Comparison of ENCODE assay signal across 14 cellular contexts in the genomic region with DNA sequence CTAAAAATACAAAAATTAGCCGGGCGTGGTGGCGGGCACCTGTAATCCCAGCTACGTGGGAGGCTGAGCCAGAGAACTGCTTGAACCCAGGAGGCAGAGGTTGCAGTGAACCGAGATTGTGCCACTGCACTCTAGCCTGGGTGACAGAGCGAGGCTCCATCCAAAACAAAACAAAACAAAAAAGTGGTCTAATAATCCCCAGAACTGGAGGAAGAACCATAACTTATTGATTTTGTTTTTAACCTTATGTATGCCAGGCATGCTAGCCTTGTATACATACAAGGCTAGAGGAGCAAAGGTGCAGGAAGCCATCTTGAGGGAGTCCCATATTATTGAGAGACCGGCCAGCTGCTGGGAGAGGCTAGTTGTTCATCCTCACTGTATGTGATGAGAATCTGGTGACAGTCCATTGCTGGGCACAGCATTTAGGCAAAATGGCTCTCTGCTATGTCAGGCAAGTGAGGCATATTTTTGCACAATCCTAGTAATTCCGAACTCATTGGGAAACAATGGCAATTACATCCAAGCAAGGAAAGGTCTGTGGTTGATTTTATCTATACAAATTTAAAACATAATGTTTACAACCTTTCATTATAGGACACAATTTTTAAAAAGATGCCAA. TPM values are rescaled to one million over a fixed set of nuclear protein-coding genes. Genes with fewer than 3 reads are reported as not detected.
A peak's percentile ranks its signal among the peaks of the same experiment; 100 is the strongest.
DNase-seq lines count a peak whose midpoint lies in the region; ATAC-seq, FAIRE-seq and TF ChIP-seq lines count a peak whose summit lies in the region.
"Had no signal": no experiment of that assay in that cellular context is flagged by ENCODE, and none has a peak within 500 bp of the region (broad histone marks: within the 10 kb centered on the region; RNA-seq: fewer than 3 reads in every experiment).

No MANE protein-coding gene starts in this region.

- H3K4me3 ChIP-seq in A549 = no peak overlapping the region
- H3K4me3 ChIP-seq in CD8-positive, alpha-beta T cell (ENCODE audit: low read depth, low read length) = no peak overlapping the region
- H3K4me3 ChIP-seq in OCI-LY7 (ENCODE audit: low read depth, low read length, poor library complexity, severe bottlenecking) = no peak overlapping the region
- no peak overlapping the region for H3K4me3 ChIP-seq in H1 (ENCODE audit: extremely low read depth in 1 of 4, insufficient read depth in 2 of 4, low read depth in 3 of 4, low read length in 4 of 4)

- peak overlapping the region; percentile 23; the same call in 1 of the 2 replicates for H2BK15ac ChIP-seq in H1 (ENCODE audit: low read length)

- CTCF ChIA-PET in A549 (lab: Yijun Ruan, JAX) (interaction anchor here (0.6 to 20.7 kb wide), 5 partner anchors 10 to 333 kb away, joined by 3 to 580 read pairs (median 4); a partner anchor contains a TSS), OCI-LY7 (lab: Charles Lee; ENCODE audit: unreplicated experiment) (no interaction called here), H1 (lab: Charles Lee; ENCODE audit: partially characterized antibody) (interaction anchor here (1.1 to 2.0 kb wide), 2 partner anchors 41 to 112 kb away, joined by 4 to 9 read pairs; a partner anchor contains a TSS)
- CTCF ChIA-PET in CD8-positive, alpha-beta T cell (lab: Charles Lee) = interaction anchor here (1.0 to 20.4 kb wide), 4 partner anchors 8 to 40 kb away, joined by 3 to 666 read pairs (median 4); a partner anchor contains a TSS

- H4K5ac ChIP-seq in H1 (ENCODE audit: insufficient read length, low read depth, low read length) = no peak overlapping the region

- 95% methylated on average over 8 of the region's 8 CpGs for WGBS in A549 (ENCODE audit: missing lambda C conversion rate)
- 83% methylated on average over 8 of the region's 8 CpGs; no CpG with 5 or more reads in 1 of the 2 experiments for WGBS in H1 (ENCODE audit: extremely low coverage in 1 of 2, insufficient coverage in 1 of 2, insufficient read length in 1 of 2, insufficient replicate concordance in 2 of 2, low coverage in 1 of 2, low lambda C conversion rate in 2 of 2, missing lambda C conversion rate in 1 of 2), 2 experiments

- H3K18ac ChIP-seq in H1 (ENCODE audit: extremely low read depth, low read length) = no peak overlapping the region

- TF ChIP-seq POLR2A in A549 (IDR thresholded peaks at IDR 0.05; ENCODE audit: low read length) (no peak), H1 (IDR thresholded peaks at IDR 0.05; ENCODE audit: control extremely low read depth in 1 of 2, low read depth in 2 of 2, low read length in 2 of 2) (no peak; a peak in 1 of 3 replicates)

- no peaks in the 10 kb centered on the region for H3K9me3 Mint-ChIP-seq in CD8-positive, alpha-beta T cell
- H3K9me3 Mint-ChIP-seq: activated T-helper 1 cell treated with anti-CD3 and anti-CD28 coated beads, Interleukin-12 subunit alpha, Interleukin-12 subunit beta, Interleukin-2, Interleukin-4 antibody, amounts not matched to agents 30 ng/mL and 10 ng/mL and 1 ng/mL, durations not matched to agents 14 hours and 24 hours and 36 hours had no signal

- H3K27ac Mint-ChIP-seq in CD8-positive, alpha-beta T cell = peak overlapping the region; percentile 74

- H3K79me2 ChIP-seq in OCI-LY7 (ENCODE audit: insufficient read depth, low read depth, low read length) (no peaks in the 10 kb centered on the region), H1 (ENCODE audit: control insufficient read depth in 1 of 2, insufficient read depth in 2 of 2, low read length in 2 of 2) (no peaks in the 10 kb centered on the region)

- H2BK5ac ChIP-seq in H1 (ENCODE audit: low read depth, low read length) = no peak overlapping the region

- peak overlapping the region; percentile 21 for H2BK120ac ChIP-seq in H1 (replicated peaks; ENCODE audit: low read depth, low read length)

- no peak overlapping the region for H3K56ac ChIP-seq in H1 (replicated peaks; ENCODE audit: insufficient read length, low read depth, low read length)

- peak overlapping the region; percentile 82; the same call in 1 of the 2 replicates for H2BK12ac ChIP-seq in H1 (ENCODE audit: low read depth, low read length)

- DNase-seq in A549 (ENCODE audit: low read depth in 1 of 2, low spot score in 1 of 2) = no peak
- DNase-seq in CD8-positive, alpha-beta T cell = no peak
- DNase-seq in OCI-LY7 (ENCODE audit: low spot score) = peak; percentile 46
- no peak for DNase-seq in H1 (ENCODE audit: low read depth in 1 of 2, low spot score in 2 of 2)
- no peak for DNase-seq in DMS 273 treated with DMSO at 0.1 percent for 48 hours (lab: John Stamatoyannopoulos, UW)
- no peak for DNase-seq in NCI-H1417 (lab: John Stamatoyannopoulos, UW)
- DNase-seq in Kasumi-1 (lab: John Stamatoyannopoulos, UW) = no peak
- DNase-seq: activated B cell treated with CpG ODN at 0.5 μM for 24 hours, C1 segment of cervical spinal cord, hypothalamus, left lung had no signal

- no peak overlapping the region for H3K14ac ChIP-seq in H1 (ENCODE audit: insufficient read length)

- no peak overlapping the region for H3K23ac ChIP-seq in H1 (ENCODE audit: insufficient read length)

- TF ChIP-seq CTCF in A549 (IDR thresholded peaks at IDR 0.05) (no peak), OCI-LY7 (conservative IDR thresholded peaks at IDR 0.05; ENCODE audit: low read length) (no peak), H1 (IDR thresholded peaks at IDR 0.05; ENCODE audit: control extremely low read depth in 1 of 3, insufficient read depth in 1 of 3, low read depth in 1 of 3, low read length in 3 of 3) (no peak)
- TF ChIP-seq CTCF in CD8-positive, alpha-beta T cell (IDR thresholded peaks at IDR 0.05) = no peak

- no peaks in the 10 kb centered on the region for H3K79me1 ChIP-seq in H1 (ENCODE audit: low read depth, low read length)

- TF ChIP-seq RAD21 in A549 (conservative IDR thresholded peaks at IDR 0.05 in 1 of 2, IDR thresholded peaks at IDR 0.05 in 1 of 2) = no peak
- TF ChIP-seq RAD21 in H1 (IDR thresholded peaks at IDR 0.05 in 1 of 2, conservative IDR thresholded peaks at IDR 0.05 in 1 of 2; ENCODE audit: low read depth in 2 of 2, low read length in 2 of 2) = no peak

- H4K20me1 ChIP-seq in OCI-LY7 (ENCODE audit: insufficient read depth, low read length) (no peaks in the 10 kb centered on the region), H1 (replicated peaks in 1 of 2; ENCODE audit: control insufficient read depth in 1 of 2, insufficient read depth in 2 of 2, low read length in 2 of 2) (no peaks in the 10 kb centered on the region)

- H3K23me2 ChIP-seq in H1 (ENCODE audit: low read depth, low read length) = peaks cover 6% of the 10 kb centered on the region; the same call in 1 of the 2 replicates

- H3K4me1 ChIP-seq in A549 (peaks cover 19% of the 10 kb centered on the region), OCI-LY7 (ENCODE audit: insufficient read depth, low read length, poor library complexity, severe bottlenecking) (peaks cover 25% of the 10 kb centered on the region), H1 (replicated peaks in 1 of 4; ENCODE audit: control insufficient read depth in 3 of 4, insufficient read depth in 4 of 4, low read length in 3 of 4) (peaks cover 0 to 3% (median 0%) of the 10 kb centered on the region in 4 experiments; a peak in 2 of 7 replicates)
- H3K4me1 ChIP-seq in CD8-positive, alpha-beta T cell (ENCODE audit: insufficient read depth, low read length) = peaks cover 7% of the 10 kb centered on the region

- H2AFZ ChIP-seq in OCI-LY7 (ENCODE audit: low read length) (no peak overlapping the region), H1 (ENCODE audit: low read length) (no peak overlapping the region)

- 0 out of 2 replicates have a peak overlapping the region, but pooled peaks have one; percentile 49 for H2BK20ac ChIP-seq in H1 (ENCODE audit: low read length)

- no peaks in the 10 kb centered on the region for H3K27me3 ChIP-seq in CD8-positive, alpha-beta T cell (ENCODE audit: insufficient read depth, low read length)
- no peaks in the 10 kb centered on the region for H3K27me3 ChIP-seq in H1 (replicated peaks in 1 of 4; ENCODE audit: control insufficient read depth in 3 of 4, extremely low read depth in 1 of 4, insufficient read depth in 3 of 4, low read length in 3 of 4)
- H3K27me3 ChIP-seq: left lung had no signal

- H3K27ac ChIP-seq in A549 (peak overlapping the region; percentile 85 to 87; a peak in 5 of 6 replicates), OCI-LY7 (ENCODE audit: low read depth, low read length, poor library complexity, severe bottlenecking) (peak overlapping the region; percentile 96), H1 (ENCODE audit: low read depth, low read length) (no peak overlapping the region)
- H3K27ac ChIP-seq in CD8-positive, alpha-beta T cell (ENCODE audit: low read depth, low read length) = no peak overlapping the region

- peaks cover 17% of the 10 kb centered on the region for H3K4me1 Mint-ChIP-seq in CD8-positive, alpha-beta T cell (ENCODE audit: low read depth)

- FAIRE-seq in A549 (lab: Jason Lieb, UNC) (no peak), H1 (lab: Jason Lieb, UNC) (no peak)
- FAIRE-seq: HTR-8/SVneo had no signal

- H3K9me2 ChIP-seq in OCI-LY7 (ENCODE audit: insufficient read depth, low read length) = no peaks in the 10 kb centered on the region

- POLR2A ChIA-PET in A549 (lab: Yijun Ruan, JAX) (interaction anchor here (0.7 to 3.9 kb wide), 10 partner anchors 15 to 84 kb away, joined by 3 to 145 read pairs (median 7); a partner anchor contains a TSS), OCI-LY7 (lab: Charles Lee) (interaction anchor here (0.6 to 4.4 kb wide), 12 partner anchors 9 to 84 kb away, joined by 3 to 77 read pairs (median 14); a partner anchor contains a TSS), H1 (lab: Charles Lee; ENCODE audit: partially characterized antibody) (interaction anchor here (0.6 to 12.1 kb wide), 33 partner anchors 9 to 1761 kb away, joined by 3 to 336 read pairs (median 12); a partner anchor contains a TSS)
- POLR2A ChIA-PET in CD8-positive, alpha-beta T cell (lab: Charles Lee) = interaction anchor here (1.1 to 7.8 kb wide), 18 partner anchors 13 to 1733 kb away, joined by 3 to 231 read pairs (median 20); a partner anchor contains a TSS

- H4K91ac ChIP-seq in H1 (replicated peaks; ENCODE audit: insufficient read length, low read length) = no peak overlapping the region

- H2AK5ac ChIP-seq in H1 (ENCODE audit: low read depth, low read length) = 0 out of 2 replicates have a peak overlapping the region, but pooled peaks have one; percentile 41

- TF ChIP-seq EP300 in A549 (IDR thresholded peaks at IDR 0.05) (no peak), H1 (IDR thresholded peaks at IDR 0.05; ENCODE audit: borderline replicate concordance in 1 of 2, low read depth in 2 of 2, low read length in 2 of 2) (no peak)

- H3K4me2 ChIP-seq in A549 = peak overlapping the region; percentile 96
- H3K4me2 ChIP-seq in OCI-LY7 (ENCODE audit: low read length) = peak overlapping the region; percentile 84; the same call in 1 of the 2 replicates
- H3K4me2 ChIP-seq in H1 (ENCODE audit: insufficient read depth in 1 of 2, low read depth in 2 of 2, low read length in 2 of 2) = peak overlapping the region in 1 of 2 experiments; percentile 65; a peak in 1 of 4 replicates

- H3K36me3 Mint-ChIP-seq in CD8-positive, alpha-beta T cell = no peaks in the 10 kb centered on the region

- intact Hi-C loops in CD8-positive, alpha-beta T cell (cut with DNase I, micrococcal nuclease) = no loop called here
- intact Hi-C loops in OCI-LY7 (cut with micrococcal nuclease; ENCODE audit: unreplicated experiment) = loop anchor here (2.0 kb wide), 1 partner anchor 78 kb away; a partner anchor contains a TSS

- no peaks in the 10 kb centered on the region for H3K36me3 ChIP-seq in CD8-positive, alpha-beta T cell (ENCODE audit: insufficient read depth, low read length)
- H3K36me3 ChIP-seq in OCI-LY7 (ENCODE audit: insufficient read depth, low read length) (no peaks in the 10 kb centered on the region), H1 (ENCODE audit: control insufficient read depth in 2 of 4, insufficient read depth in 4 of 4, low read length in 3 of 4) (no peaks in the 10 kb centered on the region)
- H3K36me3 ChIP-seq: left lung had no signal

- no peaks in the 10 kb centered on the region for H3K27me3 Mint-ChIP-seq in CD8-positive, alpha-beta T cell (ENCODE audit: low read depth)

- 0 out of 3 replicates have a peak, but pooled peaks cover 5% of the 10 kb centered on the region for H3K9me3 ChIP-seq in A549
- H3K9me3 ChIP-seq in CD8-positive, alpha-beta T cell (ENCODE audit: low read length) = no peaks in the 10 kb centered on the region
- H3K9me3 ChIP-seq in OCI-LY7 (ENCODE audit: low read length) = no peaks in the 10 kb centered on the region; the same call in 1 of the 2 replicates
- H3K9me3 ChIP-seq in H1 (ENCODE audit: insufficient read depth in 2 of 2, low read depth in 1 of 2, low read length in 1 of 2) = peaks cover 10 to 14% of the 10 kb centered on the region in 2 experiments; a peak in 3 of 4 replicates
- H3K9me3 ChIP-seq: left lung had no signal

- peak overlapping the region; percentile 29 for H3K4me3 Mint-ChIP-seq in CD8-positive, alpha-beta T cell

- no TSS peak for BruUV-seq in OCI-LY7 (replicated peaks; lab: Mats Ljungman, UMichigan)

- no peak overlapping the region for H3K9ac ChIP-seq in H1 (replicated peaks in 1 of 4; ENCODE audit: extremely low read depth in 1 of 4, low read depth in 3 of 4, low read length in 3 of 4)

- no peak overlapping the region for H3K4ac ChIP-seq in H1 (replicated peaks; ENCODE audit: insufficient read length, low read depth, low read length)

- H4K8ac ChIP-seq in H1 (ENCODE audit: extremely low read depth, insufficient read depth, low read length) = no peak overlapping the region

- ATAC-seq in A549 (no peak), HG02973 (IDR thresholded peaks at IDR 0.05; ENCODE audit: unreplicated experiment) (no peak)
- ATAC-seq in CD8-positive, alpha-beta T cell = no peak

RNA-seq across cellular contexts. Expression of a gene that starts 18.0 kb away (rescaled TPM):
- 31.7 and 35.9 TPM in 2 replicates for polyA plus RNA-seq in A549 (2011; rRNA removed)
- 14.3 and 14.8 TPM in 2 replicates for polyA plus RNA-seq in A549 (2012; cell fraction: cytosol; rRNA removed)
- 16.5 and 16.8 TPM in 2 replicates for polyA plus RNA-seq in A549 (2012; cell fraction: nucleus; rRNA removed)
- 15.5 to 19.9 TPM (median 18.1 TPM) in 3 replicates for polyA plus RNA-seq in A549 (2017; fragmentation: RNase III; extraction: RNeasy Plus Mini Kit Qiagen cat#74134 plus additional on column Dnase treatment)
- 25.1 and 35.6 TPM in 2 replicates for polyA minus RNA-seq in A549 (2011; rRNA and poly(A)+ RNA removed)
- total RNA-seq in CD8-positive, alpha-beta T cell = under 1 TPM; 0.30 to 0.44 TPM
- 0.18 and 0.69 TPM in 2 replicates for total RNA-seq in OCI-LY7 (2014; rRNA removed; shearing (Covaris generic))
- total RNA-seq in OCI-LY7 (2022) = 0.57 and 0.72 TPM in 2 replicates
- 1.6 and 2.0 TPM in 2 replicates for total RNA-seq in H1 (2021; fragmentation: NEBNext Ultra II Directional; extraction: Animal tissue kit (Norgen Biotek cat#: 25700))
- 0.80 and 1.6 TPM in 2 replicates for polyA plus RNA-seq in H1 (2011; rRNA removed)
- polyA plus RNA-seq in H1 (2011; cell fraction: cytosol; rRNA removed) = 2.0 TPM
- polyA plus RNA-seq in H1 (2011; cell fraction: nucleus; rRNA removed) = 2.1 TPM
- polyA plus RNA-seq in H1 (2012, experiment 1 of 2) = 1.9 to 3.3 TPM (median 2.0 TPM) in 4 replicates
- 0.33 TPM for polyA plus RNA-seq in H1 (2012, experiment 2 of 2)
- 0.95 TPM for polyA plus RNA-seq in H1 (2013, experiment 1 of 2)
- 1.4 TPM for polyA plus RNA-seq in H1 (2013, experiment 2 of 2)
- 3.2 and 3.4 TPM in 2 replicates for polyA minus RNA-seq in H1 (2011; rRNA and poly(A)+ RNA removed)
- polyA minus RNA-seq in H1 (2011; cell fraction: cytosol; rRNA and poly(A)+ RNA removed) = 1.5 TPM
- 3.6 TPM for polyA minus RNA-seq in H1 (2011; cell fraction: nucleus; rRNA and poly(A)+ RNA removed)

Comparison
In these comparisons a context has a peak if more than half of its experiments do, and no peak if none do; other contexts are left out.
1. H3K27ac ChIP-seq: peak in A549 (2 of 2) and OCI-LY7 (single experiment); none in CD8-positive, alpha-beta T cell (single experiment) and H1 (single experiment).